2 cellular contexts compared by ENCODE assay signal in genomic region chr7:74325230-74325565, GRCh38.
TF ChIP-seq lines count a peak whose summit lies in the region.

No MANE protein-coding gene starts in this region.

TF ChIP-seq in SK-N-SH, 30 proteins besides CTCF, POLR2A, EP300 and RAD21 (continued from another document):
- TF ChIP-seq REST (IDR thresholded peaks at IDR 0.05; ENCODE audit: low read depth, low read length) (no peak), NFIC (IDR thresholded peaks at IDR 0.05; ENCODE audit: borderline replicate concordance) (no peak), NRF1 (IDR thresholded peaks at IDR 0.05; ENCODE audit: low read depth, low read length) (no peak)

TF ChIP-seq in SK-N-SH treated with all-trans-retinoic acid at 6 μM for 48 hours, 23 proteins besides CTCF, POLR2A, EP300 and RAD21 (continued from another document):
- TF ChIP-seq ARNTL (CRISPR knock-in tag; IDR thresholded peaks at IDR 0.05; ENCODE audit: borderline replicate concordance, low read depth) (no peak), SNAI2 (CRISPR knock-in tag; IDR thresholded peaks at IDR 0.05) (no peak), CSDC2 (CRISPR knock-in tag; IDR thresholded peaks at IDR 0.05) (no peak), ZFP3 (CRISPR knock-in tag; IDR thresholded peaks at IDR 0.05) (no peak), PPARA (CRISPR knock-in tag; IDR thresholded peaks at IDR 0.05; ENCODE audit: borderline replicate concordance) (no peak), ZNF8 (CRISPR knock-in tag; IDR thresholded peaks at IDR 0.05) (no peak), TSHZ2 (CRISPR knock-in tag; IDR thresholded peaks at IDR 0.05) (no peak)
